Comparison of ENCODE assay signal across 8 cellular contexts in the genomic region with DNA sequence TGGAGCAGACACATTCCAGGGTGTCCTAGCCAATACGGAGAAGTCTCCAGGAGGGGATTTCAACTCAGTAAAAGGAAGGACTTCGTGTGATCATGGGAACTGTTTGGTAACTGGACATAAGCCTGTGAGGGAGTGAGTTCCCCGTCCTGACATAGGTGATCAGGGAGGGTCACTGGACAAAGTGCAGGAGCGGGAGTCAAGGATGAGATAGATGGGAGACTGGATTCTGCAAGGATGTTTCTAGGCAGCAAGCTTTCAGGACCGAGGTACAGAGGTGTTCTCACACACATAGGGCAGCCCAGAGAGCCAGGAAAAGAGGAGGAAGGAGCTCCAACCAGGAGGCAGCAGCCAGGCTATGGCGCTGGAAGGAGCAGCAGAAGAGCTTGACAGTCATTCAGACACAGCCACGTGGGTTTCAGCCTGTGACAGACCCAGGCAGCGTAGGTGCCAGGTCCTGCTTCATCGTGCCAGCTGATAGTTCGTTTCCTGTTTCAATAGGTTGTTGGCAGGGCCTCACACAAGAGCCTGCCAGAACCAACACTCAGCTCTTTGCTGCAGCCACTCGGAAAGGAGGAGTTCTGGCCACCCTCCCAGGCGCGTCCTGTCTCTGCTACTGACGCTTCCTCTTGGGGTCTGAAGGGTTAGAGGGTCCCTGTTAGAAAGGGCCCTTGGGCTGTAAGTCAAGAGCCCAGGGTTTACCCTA.
DNase-seq lines count a peak whose midpoint lies in the region; FAIRE-seq and TF ChIP-seq lines count a peak whose summit lies in the region.

No MANE protein-coding gene starts in this region.

- H3K4me1 Mint-ChIP-seq in Calu3 (ENCODE audit: low read depth, unreplicated experiment): no peaks in the 10 kb centered on the region
- peaks cover 0 to 3% of the 10 kb centered on the region in 2 experiments; a peak in 1 of 4 replicates for H3K4me1 Mint-ChIP-seq in H9

- no peak overlapping the region for H2BK20ac ChIP-seq in H9 (ENCODE audit: low read depth, low read length, poor library complexity, severe bottlenecking)

- no peak for TF ChIP-seq POLR2A in Peyer's patch (IDR thresholded peaks at IDR 0.05)
- no peak for TF ChIP-seq POLR2A in GM12891 (IDR thresholded peaks at IDR 0.05; ENCODE audit: low read depth, low read length)

- H4K8ac ChIP-seq in H9 (replicated peaks; ENCODE audit: insufficient read length, low read depth, low read length): no peak overlapping the region

- H3K36me3 ChIP-seq in Peyer's patch: no peaks in the 10 kb centered on the region

- no peak overlapping the region for H3K9ac ChIP-seq in H9 (ENCODE audit: extremely low read depth, insufficient read length, low read length)

- no peak overlapping the region for H3K4ac ChIP-seq in H9 (ENCODE audit: low read depth, low read length)

- H4K91ac ChIP-seq in H9 (ENCODE audit: insufficient read length, low read depth, low read length): no peak overlapping the region

- no peak overlapping the region for H2BK15ac ChIP-seq in H9 (ENCODE audit: low read depth, low read length)

- no peak overlapping the region for H3T11ph ChIP-seq in H9 (ENCODE audit: low read length)

- H3K27me3 ChIP-seq in Peyer's patch (no peaks in the 10 kb centered on the region), H9 (ENCODE audit: insufficient read depth, low read length) (no peaks in the 10 kb centered on the region)

- no peaks in the 10 kb centered on the region for H3K79me2 ChIP-seq in H9 (ENCODE audit: insufficient read depth, low read length)

- H3K79me1 ChIP-seq in H9 (ENCODE audit: insufficient read depth, low read depth, low read length, poor library complexity, severe bottlenecking): no peaks in the 10 kb centered on the region

- no TSS peak for BruUV-seq in Calu3 (replicated peaks; lab: Mats Ljungman, UMichigan)

- no peaks in the 10 kb centered on the region for H4K20me1 ChIP-seq in H9 (ENCODE audit: control insufficient read depth, insufficient read depth, insufficient read length)

- intact Hi-C loops in posterior vena cava (cut with DNase I) (loop anchor here in 1 of 2 donors (10.0 kb wide), 1 partner anchor 109 kb away; no protein-coding TSS in a partner anchor), Calu3 (cut with micrococcal nuclease; ENCODE audit: unreplicated experiment) (no loop called here)

- in situ Hi-C loops in G401 (cut with HindIII; ENCODE audit: low sequenced_read_pairs): no loop called here

- peaks cover 3% of the 10 kb centered on the region for H3K23me2 ChIP-seq in H9 (ENCODE audit: insufficient read length, low read depth, low read length, poor library complexity, severe bottlenecking)

- TF ChIP-seq CTCF in Peyer's patch (IDR thresholded peaks at IDR 0.05) (no peak), Calu3 (IDR thresholded peaks at IDR 0.05; ENCODE audit: unreplicated experiment) (no peak), H9 (conservative IDR thresholded peaks at IDR 0.05) (no peak)

- H3K4me2 ChIP-seq in H9 (ENCODE audit: insufficient read depth, insufficient read length, low read length): no peak overlapping the region

- FAIRE-seq in GM12891 (lab: Jason Lieb, UNC) (no peak), RCC 7860 (lab: Jason Lieb, UNC) (no peak)

- DNase-seq in G401 (ENCODE audit: low spot score) (peak; percentile 99), Peyer's patch (peak in 2 of 3 donors; percentile 52 to 55), fibroblast of the conjunctiva (ENCODE audit: low read depth) (peak; percentile 51), posterior vena cava (ENCODE audit: low spot score) (peak; percentile 93), GM12891 (ENCODE audit: insufficient read length, low spot score) (no peak), RCC 7860 (ENCODE audit: low spot score) (no peak), Calu3 (no peak), H9 (no peak)

- CTCF ChIA-PET in Calu3 (lab: Charles Lee): no interaction called here

- H3K18ac ChIP-seq in H9 (ENCODE audit: insufficient read length, low read depth, low read length): no peak overlapping the region

- no peak overlapping the region for H2AFZ ChIP-seq in H9 (ENCODE audit: low read length)

- no peak overlapping the region for H3K4me3 ChIP-seq in Peyer's patch

- no peak overlapping the region for H2BK120ac ChIP-seq in H9 (ENCODE audit: low read depth, low read length, poor library complexity, severe bottlenecking)

- no peak overlapping the region for H3K27ac Mint-ChIP-seq in Calu3 (ENCODE audit: unreplicated experiment)
- peak overlapping the region in 1 of 3 experiments; percentile 81; a peak in 3 of 7 replicates for H3K27ac Mint-ChIP-seq in H9

- no peak overlapping the region for H2AK5ac ChIP-seq in H9 (ENCODE audit: insufficient read length, low read length)

- H3K27ac ChIP-seq in Peyer's patch (no peak overlapping the region), H9 (ENCODE audit: insufficient read length, low read depth, low read length) (no peak overlapping the region)

- no peak overlapping the region for H3K56ac ChIP-seq in H9 (ENCODE audit: insufficient read length, low read depth, low read length)

- no CpG with 5 or more reads among the region's 14 CpGs for WGBS in H9 (ENCODE audit: extremely low coverage, insufficient read length, low lambda C conversion rate)

- no peak overlapping the region for H2BK5ac ChIP-seq in H9 (ENCODE audit: insufficient read length, low read length)

- H3K14ac ChIP-seq in H9 (ENCODE audit: insufficient read depth, low read length): no peak overlapping the region; the same call in 1 of the 2 replicates

- H3K9me3 Mint-ChIP-seq in Calu3 (ENCODE audit: low read depth, unreplicated experiment) (no peaks in the 10 kb centered on the region), H9 (no peaks in the 10 kb centered on the region)

- H3K27me3 Mint-ChIP-seq in Calu3 (ENCODE audit: unreplicated experiment) (no peaks in the 10 kb centered on the region), H9 (ENCODE audit: low read depth) (no peaks in the 10 kb centered on the region)

- H3K9me3 ChIP-seq in Peyer's patch (no peaks in the 10 kb centered on the region), H9 (ENCODE audit: control insufficient read depth, low read depth, low read length) (no peaks in the 10 kb centered on the region)

- H3K4me1 ChIP-seq in Peyer's patch: peaks cover 0 to 3% (median 0%) of the 10 kb centered on the region in 4 donors
- H3K4me1 ChIP-seq in H9 (ENCODE audit: insufficient read depth, low read length): no peaks in the 10 kb centered on the region

- H4K5ac ChIP-seq in H9 (ENCODE audit: insufficient read length, low read depth, low read length): no peak overlapping the region

- no peak overlapping the region for H2BK12ac ChIP-seq in H9 (ENCODE audit: insufficient read length, low read depth, low read length)

- H3K36me3 Mint-ChIP-seq in Calu3 (ENCODE audit: insufficient read depth, unreplicated experiment): no peaks in the 10 kb centered on the region
- H3K36me3 Mint-ChIP-seq in H9 (ENCODE audit: insufficient read depth in 1 of 3, low read depth in 3 of 3): peaks cover 0 to 21% (median 16%) of the 10 kb centered on the region in 3 experiments; a peak in 6 of 7 replicates

- no peak overlapping the region for H3K23ac ChIP-seq in H9 (ENCODE audit: insufficient read length, low read depth, low read length)

- H3K4me3 Mint-ChIP-seq in Calu3 (ENCODE audit: low read depth, unreplicated experiment) (no peak overlapping the region), H9 (no peak overlapping the region)

TF ChIP-seq in GM12891, 5 proteins besides CTCF, POLR2A, EP300 and RAD21:
- TF ChIP-seq POU2F2 (IDR thresholded peaks at IDR 0.05; ENCODE audit: low read depth, low read length) (no peak), POLR2AphosphoS5 (IDR thresholded peaks at IDR 0.05; ENCODE audit: low read depth, low read length) (no peak), TAF1 (IDR thresholded peaks at IDR 0.05; ENCODE audit: low read depth, low read length) (no peak), SPI1 (IDR thresholded peaks at IDR 0.05; ENCODE audit: low read depth, low read length) (no peak), PAX5 (IDR thresholded peaks at IDR 0.05; ENCODE audit: insufficient read depth, low read length, severe bottlenecking) (no peak)

Comparison
In these comparisons a context has a peak if more than half of its experiments do, and no peak if none do; other contexts are left out.
1. DNase-seq: peak in G401 (single experiment), Peyer's patch (2 of 3), fibroblast of the conjunctiva (single experiment) and posterior vena cava (single experiment); none in GM12891 (single experiment), RCC 7860 (single experiment), Calu3 (single experiment) and H9 (single experiment).